In the genomic region with DNA sequence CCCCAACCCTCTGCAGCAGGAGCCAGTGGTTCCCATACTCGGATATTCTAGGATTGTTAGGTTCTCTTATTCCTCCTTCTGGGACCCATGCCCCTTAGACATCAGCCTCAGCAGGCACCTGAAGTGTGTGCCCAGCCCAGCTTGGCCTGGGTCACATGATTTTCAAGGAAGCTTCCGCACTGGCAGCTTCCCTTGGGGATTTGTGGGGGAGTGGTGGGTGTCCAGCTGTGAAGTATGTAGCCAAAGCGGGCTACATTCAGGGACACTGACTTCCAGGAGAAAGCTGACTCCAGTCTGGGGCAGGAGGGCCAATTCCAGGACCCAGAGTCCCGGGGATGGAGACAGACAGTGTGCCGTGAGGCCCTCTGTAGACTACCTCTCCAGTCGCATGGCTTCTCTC, we compare ENCODE assay signal across 8 cellular contexts. TPM values are rescaled to one million over a fixed set of nuclear protein-coding genes. Genes with fewer than 3 reads are reported as not detected.
DNase-seq lines count a peak whose midpoint lies in the region; ATAC-seq and TF ChIP-seq lines count a peak whose summit lies in the region.

No MANE protein-coding gene starts in this region.

- H3K27ac ChIP-seq in heart right ventricle: peak overlapping the region; percentile 5 to 100 (median 97)

- H3K36me3 ChIP-seq in heart right ventricle: no peaks in the 10 kb centered on the region

- H3K27ac Mint-ChIP-seq in WTC11 (peak overlapping the region; percentile 96), osteocyte (ENCODE audit: unreplicated experiment) (peak overlapping the region; percentile 94)

- CTCF ChIA-PET in WTC11 (lab: Charles Lee): interaction anchor here (0.7 to 1.7 kb wide), 8 partner anchors 14 to 313 kb away, joined by 3 to 13 read pairs (median 5); a partner anchor contains a TSS

- ATAC-seq in heart right ventricle: no peak
- no peak for ATAC-seq in WTC11
- ATAC-seq in HG03196 (IDR thresholded peaks at IDR 0.05; ENCODE audit: unreplicated experiment): no peak
- no peak for ATAC-seq in GM19351 (IDR thresholded peaks at IDR 0.05; ENCODE audit: unreplicated experiment)

- DNase-seq in heart right ventricle: peak; percentile 23 to 32
- DNase-seq in cardiac septum (ENCODE audit: low spot score): no peak
- DNase-seq in WTC11 (ENCODE audit: low spot score): no peak
- DNase-seq in fibroblast of the aortic adventitia (ENCODE audit: low read depth): peak; percentile 33
- DNase-seq in osteocyte (ENCODE audit: extremely low spot score, unreplicated experiment): no peak
- DNase-seq in NCI-H510A (lab: John Stamatoyannopoulos, UW): no peak

- no peak for TF ChIP-seq CTCF in heart right ventricle (IDR thresholded peaks at IDR 0.05)
- no peak for TF ChIP-seq CTCF in WTC11 (IDR thresholded peaks at IDR 0.05)
- no peak for TF ChIP-seq CTCF in fibroblast of the aortic adventitia (IDR thresholded peaks at IDR 0.05; ENCODE audit: insufficient read depth, low read length)
- no peak for TF ChIP-seq CTCF in osteocyte (IDR thresholded peaks at IDR 0.05)

- intact Hi-C loops in heart right ventricle (cut with DNase I): loop anchor here in 2 of 10 donors (5.0 kb wide), 2 partner anchors 52 to 62 kb away; a partner anchor contains a TSS
- intact Hi-C loops in cardiac septum (cut with DNase I): no loop called here

- no peaks in the 10 kb centered on the region for H3K27me3 ChIP-seq in heart right ventricle

- H3K4me3 ChIP-seq in heart right ventricle (peak overlapping the region; percentile 62 to 99 (median 90)), fibroblast of the aortic adventitia (ENCODE audit: low read depth, low read length) (peak overlapping the region; percentile 87)

- no peaks in the 10 kb centered on the region for H3K9me3 ChIP-seq in heart right ventricle

- no peaks in the 10 kb centered on the region for H3K36me3 Mint-ChIP-seq in WTC11
- no peaks in the 10 kb centered on the region for H3K36me3 Mint-ChIP-seq in osteocyte (ENCODE audit: unreplicated experiment)

- POLR2A ChIA-PET in WTC11 (lab: Charles Lee): interaction anchor here (0.5 kb wide), 1 partner anchor 10 kb away, joined by 3 read pairs; no protein-coding TSS in a partner anchor

- H3K9me3 Mint-ChIP-seq in WTC11: no peaks in the 10 kb centered on the region
- H3K9me3 Mint-ChIP-seq in osteocyte (ENCODE audit: unreplicated experiment): no peaks in the 10 kb centered on the region

- peaks cover 14 to 70% (median 67%) of the 10 kb centered on the region in 9 donors for H3K4me1 ChIP-seq in heart right ventricle

- peaks cover 68% of the 10 kb centered on the region for H3K4me1 Mint-ChIP-seq in WTC11
- peaks cover 57% of the 10 kb centered on the region for H3K4me1 Mint-ChIP-seq in osteocyte (ENCODE audit: unreplicated experiment)

- WGBS in heart right ventricle, 2 donors: 2 to 3% methylated on average over 6 of the region's 6 CpGs

- H3K4me3 Mint-ChIP-seq in WTC11 (peak overlapping the region; percentile 83), osteocyte (ENCODE audit: unreplicated experiment) (peak overlapping the region; percentile 83)

- no peaks in the 10 kb centered on the region for H3K27me3 Mint-ChIP-seq in WTC11 (ENCODE audit: low read depth)
- no peaks in the 10 kb centered on the region for H3K27me3 Mint-ChIP-seq in osteocyte (ENCODE audit: unreplicated experiment)

TF ChIP-seq in WTC11, 78 proteins besides CTCF, POLR2A, EP300 and RAD21:
- TF ChIP-seq, protein P1, sequence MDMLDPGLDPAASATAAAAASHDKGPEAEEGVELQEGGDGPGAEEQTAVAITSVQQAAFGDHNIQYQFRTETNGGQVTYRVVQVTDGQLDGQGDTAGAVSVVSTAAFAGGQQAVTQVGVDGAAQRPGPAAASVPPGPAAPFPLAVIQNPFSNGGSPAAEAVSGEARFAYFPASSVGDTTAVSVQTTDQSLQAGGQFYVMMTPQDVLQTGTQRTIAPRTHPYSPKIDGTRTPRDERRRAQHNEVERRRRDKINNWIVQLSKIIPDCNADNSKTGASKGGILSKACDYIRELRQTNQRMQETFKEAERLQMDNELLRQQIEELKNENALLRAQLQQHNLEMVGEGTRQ (CRISPR knock-in tag; IDR thresholded peaks at IDR 0.05): peak; percentile 81
- TF ChIP-seq FOXP1 (CRISPR knock-in tag; IDR thresholded peaks at IDR 0.05; ENCODE audit: borderline replicate concordance): no peak
- TF ChIP-seq, protein P2, sequence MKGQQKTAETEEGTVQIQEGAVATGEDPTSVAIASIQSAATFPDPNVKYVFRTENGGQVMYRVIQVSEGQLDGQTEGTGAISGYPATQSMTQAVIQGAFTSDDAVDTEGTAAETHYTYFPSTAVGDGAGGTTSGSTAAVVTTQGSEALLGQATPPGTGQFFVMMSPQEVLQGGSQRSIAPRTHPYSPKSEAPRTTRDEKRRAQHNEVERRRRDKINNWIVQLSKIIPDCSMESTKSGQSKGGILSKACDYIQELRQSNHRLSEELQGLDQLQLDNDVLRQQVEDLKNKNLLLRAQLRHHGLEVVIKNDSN (CRISPR knock-in tag; IDR thresholded peaks at IDR 0.05): peak; percentile 74; the same call in 1 of the 2 replicates

RNA-seq across cellular contexts. Expression of a gene that starts 1.3 kb away (rescaled TPM):
- 10 to 100 TPM; 39.2 to 63.8 (median 56.3) TPM for total RNA-seq in heart right ventricle
- polyA plus RNA-seq in heart right ventricle: 10 to 100 TPM; 21.9 to 22.9 TPM
- total RNA-seq in cardiac septum: 53.6 TPM
- total RNA-seq in WTC11 (2021): 89.1 to 100 TPM (median 94.2 TPM) in 3 replicates
- 28.3 and 35.6 TPM in 2 replicates for total RNA-seq in fibroblast of the aortic adventitia (ENCODE audit: low replicate concordance)
- 112 and 114 TPM in 2 replicates for total RNA-seq in osteocyte

RNA-seq across cellular contexts. Expression of a gene that starts 14.0 kb away (rescaled TPM):
- total RNA-seq in heart right ventricle: 10 to 100 TPM; 10.6 to 22.7 (median 13.0) TPM
- 10 to 100 TPM; 14.1 to 14.9 TPM for polyA plus RNA-seq in heart right ventricle
- total RNA-seq in cardiac septum: 23.8 TPM
- total RNA-seq in WTC11 (2021): 68.0 to 79.4 TPM (median 69.7 TPM) in 3 replicates
- 14.3 and 22.8 TPM in 2 replicates for total RNA-seq in fibroblast of the aortic adventitia (ENCODE audit: low replicate concordance)
- 40.7 and 42.0 TPM in 2 replicates for total RNA-seq in osteocyte

RNA-seq across cellular contexts. Expression of a gene that starts 33.3 kb away (rescaled TPM):
- 10 to 100 TPM; 22.3 to 45.5 (median 29.0) TPM for total RNA-seq in heart right ventricle
- polyA plus RNA-seq in heart right ventricle: 10 to 100 TPM in 1 of 2 donors, 1 to 10 TPM in 1; 8.6 to 24.0 TPM
- 26.2 TPM for total RNA-seq in cardiac septum
- total RNA-seq in WTC11 (2021): 125 to 165 TPM (median 129 TPM) in 3 replicates
- total RNA-seq in fibroblast of the aortic adventitia (ENCODE audit: low replicate concordance): 37.2 and 45.3 TPM in 2 replicates
- total RNA-seq in osteocyte: 46.0 and 48.2 TPM in 2 replicates

RNA-seq across cellular contexts. Expression of a gene that starts 53.7 kb away (rescaled TPM):
- 10 to 100 TPM in 7 of 10 donors, 1 to 10 TPM in 3; 8.2 to 13.6 (median 11.1) TPM for total RNA-seq in heart right ventricle
- 1 to 10 TPM; 8.3 to 9.7 TPM for polyA plus RNA-seq in heart right ventricle
- total RNA-seq in cardiac septum: 12.1 TPM
- 18.7 to 20.6 TPM (median 20.6 TPM) in 3 replicates for total RNA-seq in WTC11 (2021)
- total RNA-seq in fibroblast of the aortic adventitia (ENCODE audit: low replicate concordance): 18.2 and 37.0 TPM in 2 replicates
- total RNA-seq in osteocyte: 21.5 and 22.2 TPM in 2 replicates

Comparison
In these comparisons a context has a peak if more than half of its experiments do, and no peak if none do; other contexts are left out.
1. DNase-seq: peak in heart right ventricle (2 of 2) and fibroblast of the aortic adventitia (single experiment); none in cardiac septum (single experiment), WTC11 (single experiment), osteocyte (single experiment) and NCI-H510A (single experiment).